ENCODE assay signal across 8 cellular contexts in genomic region chr2:30026091-30027055, GRCh38.
DNase-seq lines count a peak whose midpoint lies in the region; ATAC-seq, FAIRE-seq and TF ChIP-seq lines count a peak whose summit lies in the region.

No MANE protein-coding gene starts in this region.

- 13% methylated on average over 20 of the region's 23 CpGs for WGBS in mammary epithelial cell (ENCODE audit: low coverage, missing lambda C conversion rate)

- CTCF ChIA-PET in mammary epithelial cell (lab: Charles Lee; ENCODE audit: low non-redundant PET), result interaction anchor here (0.6 to 0.9 kb wide), 2 partner anchors 77 to 103 kb away, joined by 5 to 13 read pairs; no protein-coding TSS in a partner anchor

- H3K4me3 ChIP-seq in mammary epithelial cell (replicated peaks in 1 of 3; ENCODE audit: insufficient read depth in 1 of 3, low read depth in 2 of 3, low read length in 3 of 3), result no peak overlapping the region

- H3K9me3 ChIP-seq in mammary epithelial cell (replicated peaks; ENCODE audit: insufficient read depth, low read length), result no peaks in the 10 kb centered on the region

- H3K4me2 ChIP-seq in mammary epithelial cell (ENCODE audit: insufficient read depth, low read depth, low read length), result peak overlapping the region; percentile 42

- no TSS peak for BruUV-seq in mammary epithelial cell (replicated peaks; lab: Mats Ljungman, UMichigan)

- in situ Hi-C loops in mammary epithelial cell (cut with MboI; ENCODE audit: low sequenced_read_pairs in 2 of 2), result no loop called here

- dilution Hi-C loops in mammary epithelial cell (cut with HindIII; ENCODE audit: low sequenced_read_pairs), result no loop called here

- no peak overlapping the region for H3K9ac ChIP-seq in mammary epithelial cell (ENCODE audit: insufficient read depth, low read length)

- intact Hi-C loops in mammary epithelial cell (cut with micrococcal nuclease), result loop anchor here (1.0 to 2.0 kb wide), 5 partner anchors 46 to 1068 kb away; no protein-coding TSS in a partner anchor

- ATAC-seq in HG03457 (IDR thresholded peaks at IDR 0.05; ENCODE audit: unreplicated experiment) (no peak), HG03469 (IDR thresholded peaks at IDR 0.05; ENCODE audit: unreplicated experiment) (no peak)

- H4K20me1 ChIP-seq in mammary epithelial cell (ENCODE audit: insufficient read depth, low read length), result no peaks in the 10 kb centered on the region

- DNase-seq in activated CD4-positive, alpha-beta T cell treated with anti-CD3 and anti-CD28 coated beads for 48 hours, result peak; percentile 11
- no peak for DNase-seq in activated CD4-positive, alpha-beta T cell treated with anti-CD3 and anti-CD28 coated beads, Interleukin-2, amount 50 U/mL, for 1 hour
- DNase-seq in NCI-H1694 (lab: John Stamatoyannopoulos, UW), result peak; percentile 27
- DNase-seq in mammary epithelial cell, result peak; percentile 95
- DNase-seq in left kidney (ENCODE audit: low read depth, low spot score), result peak; percentile 87
- peak; percentile 87 for DNase-seq in urothelium cell line (ENCODE audit: low spot score)

- H2AFZ ChIP-seq in mammary epithelial cell (ENCODE audit: low read depth, low read length), result peak overlapping the region; percentile 55

- H3K27me3 ChIP-seq in mammary epithelial cell (ENCODE audit: insufficient read depth, low read length), result no peaks in the 10 kb centered on the region

- FAIRE-seq in urothelium cell line (lab: Jason Lieb, UNC), result no peak

- H3K36me3 ChIP-seq in mammary epithelial cell (ENCODE audit: insufficient read depth, low read length), result no peaks in the 10 kb centered on the region

- H3K4me1 ChIP-seq in mammary epithelial cell (ENCODE audit: insufficient read depth, low read length), result peaks cover 13% of the 10 kb centered on the region

- no peaks in the 10 kb centered on the region for H3K79me2 ChIP-seq in mammary epithelial cell (ENCODE audit: insufficient read depth, low read length)

- no peak overlapping the region for H3K27ac ChIP-seq in mammary epithelial cell (ENCODE audit: insufficient read depth, low read depth, low read length)

- peak; percentile 63 to 81 for TF ChIP-seq CTCF in mammary epithelial cell (conservative IDR thresholded peaks at IDR 0.05 in 1 of 2, IDR thresholded peaks at IDR 0.05 in 1 of 2; ENCODE audit: extremely low read depth in 1 of 2, insufficient read depth in 1 of 2, low read depth in 1 of 2, low read length in 2 of 2)
